In the genomic region with DNA sequence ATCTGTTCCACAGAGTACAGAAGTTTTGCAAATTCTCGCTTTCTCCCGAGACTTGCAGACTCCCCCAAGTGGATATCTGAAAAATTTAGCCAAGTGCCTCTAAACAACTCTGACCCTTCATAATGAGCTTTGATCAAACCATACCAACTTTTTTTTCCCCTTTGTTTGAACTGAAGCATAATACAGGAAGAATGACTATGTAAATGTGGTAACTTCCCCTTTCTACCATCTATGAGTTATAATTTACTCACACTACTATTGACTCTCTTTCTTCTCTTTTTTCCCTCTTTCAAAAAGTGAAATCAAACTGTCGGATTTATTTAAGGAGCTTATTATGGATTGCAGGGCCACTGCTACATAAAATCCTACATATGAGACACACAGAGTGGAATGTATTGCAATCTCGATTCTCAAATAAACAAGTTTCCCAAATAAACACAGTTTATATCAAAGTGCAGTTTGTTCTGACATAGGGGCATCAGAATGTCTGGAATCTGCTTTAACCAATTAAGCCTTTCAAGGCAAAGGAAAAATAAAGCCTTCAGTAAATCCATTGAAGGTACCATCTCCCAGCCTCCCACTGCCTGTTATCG, we compare ENCODE assay signal across 9 cellular contexts. TPM values are rescaled to one million over a fixed set of nuclear protein-coding genes. Genes with fewer than 3 reads are reported as not detected.
DNase-seq lines count a peak whose midpoint lies in the region; ATAC-seq, FAIRE-seq and TF ChIP-seq lines count a peak whose summit lies in the region.
"Had no signal": no experiment of that assay in that cellular context is flagged by ENCODE, and none has a peak within 500 bp of the region (broad histone marks: within the 10 kb centered on the region; RNA-seq: fewer than 3 reads in every experiment).

No MANE protein-coding gene starts in this region.

- peak overlapping the region in 4 of 6 donors; percentile 25 to 86 (median 70) for H3K27ac Mint-ChIP-seq in naive B cell

- peaks cover 24 to 27% (median 25%) of the 10 kb centered on the region in 3 donors for H3K4me1 Mint-ChIP-seq in naive B cell

- POLR2A ChIA-PET in A673 (lab: Charles Lee; ENCODE audit: low non-redundant PET), result no interaction called here

- peaks cover 27% of the 10 kb centered on the region for H3K4me1 ChIP-seq in A673 (ENCODE audit: insufficient read depth, low read length, poor library complexity, severe bottlenecking)

- DNase-seq in A673 (ENCODE audit: low spot score) (peak; percentile 40), GM19239 (ENCODE audit: insufficient read length, low spot score) (no peak), NCI-H460 (ENCODE audit: extremely low read depth, low read depth) (peak; percentile 69), dedifferentiated amniotic fluid mesenchymal stem cell (ENCODE audit: extremely low spot score) (peak; percentile 73), naive B cell (peak; percentile 26), NCI-H774 (lab: John Stamatoyannopoulos, UW) (no peak), omental fat pad (ENCODE audit: low spot score) (no peak)

- ATAC-seq in naive B cell (ENCODE audit: low read depth in 2 of 2), result peak; percentile 31 to 34
- ATAC-seq in HG02763 (IDR thresholded peaks at IDR 0.05; ENCODE audit: unreplicated experiment), result no peak
- ATAC-seq in omental fat pad (ENCODE audit: low FRiP score), result no peak

- H3K9me3 ChIP-seq in A673 (ENCODE audit: low read depth, low read length, poor library complexity, severe bottlenecking), result no peaks in the 10 kb centered on the region

- H3K4me3 ChIP-seq in A673 (ENCODE audit: low read depth, low read length, poor library complexity, severe bottlenecking), result peak overlapping the region; percentile 74

- peak; percentile 14 for FAIRE-seq in GM19239 (lab: Jason Lieb, UNC)

- H3K27me3 ChIP-seq in A673 (replicated peaks; ENCODE audit: insufficient read depth, low read depth, low read length, poor library complexity), result no peaks in the 10 kb centered on the region

- CTCF ChIA-PET in A673 (lab: Charles Lee), result no interaction called here

- no peaks in the 10 kb centered on the region for H3K36me3 ChIP-seq in A673 (ENCODE audit: insufficient read depth, low read length, poor library complexity, severe bottlenecking)

- H3K9me3 Mint-ChIP-seq in naive B cell, result peaks cover 0 to 8% (median 2%) of the 10 kb centered on the region in 7 donors

- intact Hi-C loops in A673 (cut with micrococcal nuclease; ENCODE audit: unreplicated experiment), result no loop called here

- BruUV-seq in A673 (replicated peaks; lab: Mats Ljungman, UMichigan), result no TSS peak

- H3K27me3 Mint-ChIP-seq in naive B cell, result peaks cover 24 to 49% (median 28%) of the 10 kb centered on the region in 3 donors

- peak overlapping the region; percentile 66 to 89 (median 81) for H3K4me3 Mint-ChIP-seq in naive B cell

- no peaks in the 10 kb centered on the region for H3K36me3 Mint-ChIP-seq in naive B cell

- TF ChIP-seq CTCF in A673 (conservative IDR thresholded peaks at IDR 0.05; ENCODE audit: low read depth, low read length) (peak; percentile 36), omental fat pad (IDR thresholded peaks at IDR 0.05) (no peak)

- peak overlapping the region; percentile 68 for H3K27ac ChIP-seq in A673 (ENCODE audit: low read depth, low read length, poor library complexity, severe bottlenecking)

RNA-seq across cellular contexts. Expression of a gene that starts 1.4 kb away (rescaled TPM):
- total RNA-seq in A673 (2021) (2.5 and 3.4 TPM in 2 replicates), omental fat pad (under 1 TPM in 3 of 4 donors, not detected in 1; 0.09 to 0.79 (median 0.60) TPM)
- total RNA-seq in NCI-H460 (2014; rRNA removed; shearing (Covaris generic)), result 4.3 and 4.9 TPM in 2 replicates
- 1.2 and 4.6 TPM in 2 replicates for polyA plus RNA-seq in NCI-H460 (2014; cell fraction: nucleus; rRNA removed)
- under 1 TPM in 4 of 6 donors, not detected in 2; 0.19 to 0.40 (median 0.30) TPM for polyA plus RNA-seq in naive B cell (ENCODE audit: low read depth in 6 of 6)
- total RNA-seq: dermis microvascular lymphatic vessel endothelial cell had no signal

Comparison
In these comparisons a context has a peak if more than half of its experiments do, and no peak if none do; other contexts are left out.
1. DNase-seq: peak in A673 (single experiment), NCI-H460 (single experiment), dedifferentiated amniotic fluid mesenchymal stem cell (single experiment) and naive B cell (single experiment); none in GM19239 (single experiment), NCI-H774 (single experiment) and omental fat pad (single experiment).
2. ATAC-seq: peak in naive B cell (2 of 2); none in HG02763 (single experiment) and omental fat pad (single experiment).